ENCODE assay signal across 1 cellular context in genomic region chr5:150506571-150507282, GRCh38.
TF ChIP-seq lines count a peak whose summit lies in the region.

No MANE protein-coding gene starts in this region.

TF ChIP-seq in H1, 55 proteins besides CTCF, POLR2A, EP300 and RAD21:
- TF ChIP-seq, protein P1, sequence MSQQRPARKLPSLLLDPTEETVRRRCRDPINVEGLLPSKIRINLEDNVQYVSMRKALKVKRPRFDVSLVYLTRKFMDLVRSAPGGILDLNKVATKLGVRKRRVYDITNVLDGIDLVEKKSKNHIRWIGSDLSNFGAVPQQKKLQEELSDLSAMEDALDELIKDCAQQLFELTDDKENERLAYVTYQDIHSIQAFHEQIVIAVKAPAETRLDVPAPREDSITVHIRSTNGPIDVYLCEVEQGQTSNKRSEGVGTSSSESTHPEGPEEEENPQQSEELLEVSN (IDR thresholded peaks at IDR 0.05): no peak
- TF ChIP-seq GABPA (IDR thresholded peaks at IDR 0.05; ENCODE audit: borderline replicate concordance, insufficient read depth, low read length): no peak
- TF ChIP-seq SP1 (IDR thresholded peaks at IDR 0.05; ENCODE audit: low read depth, low read length): no peak
- TF ChIP-seq RBBP5 (IDR thresholded peaks at IDR 0.05; ENCODE audit: borderline replicate concordance, low read depth, low read length): no peak
- TF ChIP-seq CEBPB (IDR thresholded peaks at IDR 0.05; ENCODE audit: low read depth, low read length): no peak
